Comparison of ENCODE assay signal across 17 cellular contexts in genomic region chr11:131928992-131929391, GRCh38.
DNase-seq lines count a peak whose midpoint lies in the region; ATAC-seq, FAIRE-seq and TF ChIP-seq lines count a peak whose summit lies in the region.
"Had no signal": no experiment of that assay in that cellular context is flagged by ENCODE, and none has a peak within 500 bp of the region (broad histone marks: within the 10 kb centered on the region; RNA-seq: fewer than 3 reads in every experiment).

No MANE protein-coding gene starts in this region.

- CTCF ChIA-PET in GM12878 (lab: Yijun Ruan, JAX) = no interaction called here

- intact Hi-C loops in right cardiac atrium (cut with DNase I) = no loop called here
- intact Hi-C loops in left ventricle myocardium superior (cut with micrococcal nuclease) = no loop called here
- intact Hi-C loops in GM12878 (cut with micrococcal nuclease; ENCODE audit: unreplicated experiment) = no loop called here

- no peaks in the 10 kb centered on the region for H3K79me2 ChIP-seq in GM12878 (ENCODE audit: control insufficient read depth, insufficient read depth, low read length)

- H2AFZ ChIP-seq in GM12878 (ENCODE audit: control insufficient read depth, low read depth, low read length) = no peak overlapping the region
- H2AFZ ChIP-seq: PC-9 had no signal

- TF ChIP-seq CTCF in HL-60 (IDR thresholded peaks at IDR 0.05; ENCODE audit: insufficient read depth, low read length) (no peak), GM12878 (IDR thresholded peaks at IDR 0.05 in 2 of 3, conservative IDR thresholded peaks at IDR 0.05 in 1 of 3; ENCODE audit: control insufficient read depth in 2 of 3, extremely low read depth in 1 of 3, insufficient read depth in 1 of 3, low read depth in 3 of 3, low read length in 3 of 3) (no peak)

- H3K9me3 ChIP-seq in right cardiac atrium (ENCODE audit: control insufficient read depth, low read length) (no peaks in the 10 kb centered on the region), GM12878 (replicated peaks; ENCODE audit: control insufficient read depth, insufficient read depth, low read length) (no peaks in the 10 kb centered on the region)

- RAD21 ChIA-PET in GM12878 (lab: Charles Lee; ENCODE audit: unreplicated experiment) = no interaction called here

- TF ChIP-seq EP300 in GM12878 (IDR thresholded peaks at IDR 0.05; ENCODE audit: borderline replicate concordance in 1 of 2, control insufficient read depth in 1 of 2, low read depth in 2 of 2, low read length in 2 of 2) = no peak

- H3K27me3 ChIP-seq in right cardiac atrium (ENCODE audit: control insufficient read depth, insufficient read depth) (no peaks in the 10 kb centered on the region), HL-60 (ENCODE audit: insufficient read depth, poor library complexity, severe bottlenecking) (no peaks in the 10 kb centered on the region), GM12878 (replicated peaks in 1 of 2; ENCODE audit: control insufficient read depth in 2 of 2, insufficient read depth in 2 of 2, low read length in 1 of 2) (no peaks in the 10 kb centered on the region; a peak in 1 of 4 replicates)

- SMC1A ChIA-PET in GM12878 (lab: Charles Lee; ENCODE audit: uncharacterized antibody, unreplicated experiment) = no interaction called here

- H3K4me1 ChIP-seq in right cardiac atrium (ENCODE audit: control insufficient read depth, insufficient read depth, low read length) = no peaks in the 10 kb centered on the region
- peaks cover 8% of the 10 kb centered on the region; the same call in 1 of the 2 replicates for H3K4me1 ChIP-seq in GM12878 (ENCODE audit: control insufficient read depth, insufficient read depth, low read length)

- WGBS in right cardiac atrium = 54% methylated on average over 11 of the region's 11 CpGs
- 41% methylated on average over 11 of the region's 11 CpGs for WGBS in GM12878 (ENCODE audit: insufficient coverage, insufficient replicate concordance, low lambda C conversion rate, missing lambda C conversion rate)

- no peak overlapping the region for H3K9ac ChIP-seq in GM12878 (ENCODE audit: control insufficient read depth, insufficient read depth, low read length)

- no TSS peak for BruUV-seq in GM12878 (replicated peaks; lab: Mats Ljungman, UMichigan)

- DNase-seq in right cardiac atrium (peak in 2 of 3 donors; percentile 49 to 59), left ventricle myocardium superior (no peak), HL-60 (ENCODE audit: low read depth in 1 of 2, low spot score in 1 of 2) (peak; percentile 6 to 36), GM12878 (ENCODE audit: low read depth, low spot score) (no peak), Kasumi-1 (lab: John Stamatoyannopoulos, UW) (no peak)
- DNase-seq: 8988T; activated CD4-positive, alpha-beta T cell treated with anti-CD3 and anti-CD28 coated beads for 1 hour; CD4-positive, alpha-beta T cell; hippocampal formation; NCI-H1048; NCI-H345; PC-9; SW 1271 had no signal

- no peak for TF ChIP-seq POLR2A in GM12878 (IDR thresholded peaks at IDR 0.05; ENCODE audit: low read depth, low read length)

- POLR2A ChIA-PET in GM12878 (lab: Charles Lee) = no interaction called here

- no peak for FAIRE-seq in GM12878 (lab: Jason Lieb, UNC)

- no peak for TF ChIP-seq RAD21 in GM12878 (IDR thresholded peaks at IDR 0.05; ENCODE audit: insufficient read depth, low read depth, low read length)

- H3K36me3 ChIP-seq in GM12878 (ENCODE audit: control insufficient read depth in 2 of 2, insufficient read depth in 2 of 2, low read length in 1 of 2) = no peaks in the 10 kb centered on the region

- H3K4me3 ChIP-seq in right cardiac atrium (ENCODE audit: low read length) (no peak overlapping the region), HL-60 (replicated peaks; ENCODE audit: insufficient read depth, low read length) (no peak overlapping the region), GM12878 (no peak overlapping the region)
- H3K4me3 ChIP-seq: PC-9, skin epidermis had no signal

- in situ Hi-C loops in GM12878 (cut with MboI) = no loop called here

- no peak overlapping the region for H3K4me2 ChIP-seq in GM12878 (ENCODE audit: control insufficient read depth, insufficient read depth)
- H3K4me2 ChIP-seq: PC-9 had no signal

- peak; percentile 35 to 52 for ATAC-seq in right cardiac atrium
- ATAC-seq in left ventricle myocardium superior = no peak
- ATAC-seq in GM12878 = peak; percentile 85
- no peak for ATAC-seq in HG02973 (IDR thresholded peaks at IDR 0.05; ENCODE audit: unreplicated experiment)
- no peak for ATAC-seq in HG02678 (IDR thresholded peaks at IDR 0.05; ENCODE audit: unreplicated experiment)
- ATAC-seq in GM19351 (IDR thresholded peaks at IDR 0.05; ENCODE audit: unreplicated experiment) = no peak

- peak overlapping the region; percentile 3 for H3K27ac ChIP-seq in right cardiac atrium (ENCODE audit: low read length)
- no peak overlapping the region for H3K27ac ChIP-seq in HL-60 (replicated peaks)
- H3K27ac ChIP-seq in GM12878 (ENCODE audit: control insufficient read depth, insufficient read depth) = no peak overlapping the region
- H3K27ac ChIP-seq: PC-9, skin epidermis had no signal

- no peaks in the 10 kb centered on the region for H4K20me1 ChIP-seq in GM12878 (ENCODE audit: control insufficient read depth, insufficient read depth)

TF ChIP-seq in GM12878, 131 proteins besides CTCF, POLR2A, EP300 and RAD21:
- peak; percentile 79; the same call in 1 of the 2 replicates for TF ChIP-seq SPI1 (IDR thresholded peaks at IDR 0.05; ENCODE audit: borderline replicate concordance, insufficient read depth, low read depth, low read length)
- TF ChIP-seq CREB1 (IDR thresholded peaks at IDR 0.05; ENCODE audit: low read depth) = no peak
TF ChIP-seq in GM12878: peak in this region for 1.

Comparison
In these comparisons a context has a peak if more than half of its experiments do, and no peak if none do; other contexts are left out.
1. ATAC-seq: peak in right cardiac atrium (2 of 2) and GM12878 (single experiment); none in left ventricle myocardium superior (single experiment), HG02973 (single experiment), HG02678 (single experiment) and GM19351 (single experiment).
2. DNase-seq: peak in right cardiac atrium (2 of 3) and HL-60 (2 of 2); none in left ventricle myocardium superior (single experiment), GM12878 (single experiment) and Kasumi-1 (0 of 2).